In genomic region chr6:26065952-26066380, GRCh38 we compare ENCODE assay signal across 8 cellular contexts. TPM values are rescaled to one million over a fixed set of nuclear protein-coding genes. Genes with fewer than 3 reads are reported as not detected.
A peak's percentile ranks its signal among the peaks of the same experiment; 100 is the strongest.
DNase-seq lines count a peak whose midpoint lies in the region; ATAC-seq, FAIRE-seq and TF ChIP-seq lines count a peak whose summit lies in the region.

No MANE protein-coding gene starts in this region.

- no peaks in the 10 kb centered on the region for H3K9me3 Mint-ChIP-seq in GM23338

- no peaks in the 10 kb centered on the region for H3K9me2 ChIP-seq in GM23338 (ENCODE audit: insufficient read depth)

- no peaks in the 10 kb centered on the region for H3K79me2 ChIP-seq in GM23338 (replicated peaks; ENCODE audit: insufficient read depth)

- H2AFZ ChIP-seq in GM23338: no peak overlapping the region

- H3K4me2 ChIP-seq in GM23338: no peak overlapping the region

- no peaks in the 10 kb centered on the region for H3K36me3 ChIP-seq in GM23338 (ENCODE audit: insufficient read depth)
- no peaks in the 10 kb centered on the region for H3K36me3 ChIP-seq in right atrium auricular region
- no peaks in the 10 kb centered on the region for H3K36me3 ChIP-seq in gastrocnemius medialis

- H3K9me3 ChIP-seq in right atrium auricular region: no peaks in the 10 kb centered on the region
- H3K9me3 ChIP-seq in gastrocnemius medialis: no peaks in the 10 kb centered on the region

- peak overlapping the region; percentile 91 for H3K27ac Mint-ChIP-seq in GM23338

- FAIRE-seq in RCC 7860 (lab: Jason Lieb, UNC): peak; percentile 96

- peak; percentile 86 to 89 for TF ChIP-seq CTCF in GM23338 (conservative IDR thresholded peaks at IDR 0.05; ENCODE audit: low read depth in 2 of 2)
- peak; percentile 71 to 92 for TF ChIP-seq CTCF in right atrium auricular region (IDR thresholded peaks at IDR 0.05)
- TF ChIP-seq CTCF in gastrocnemius medialis (IDR thresholded peaks at IDR 0.05 in 4 of 5, conservative IDR thresholded peaks at IDR 0.05 in 1 of 5): peak; percentile 57 to 84 (median 81)

- no peaks in the 10 kb centered on the region for H3F3A ChIP-seq in GM23338 (replicated peaks; ENCODE audit: low read depth)

- H3K27me3 ChIP-seq in GM23338 (ENCODE audit: insufficient read depth) (no peaks in the 10 kb centered on the region), right atrium auricular region (no peaks in the 10 kb centered on the region), gastrocnemius medialis (no peaks in the 10 kb centered on the region)

- H3K27ac ChIP-seq in GM23338 (ENCODE audit: low read depth): peak overlapping the region; percentile 21; the same call in 1 of the 2 replicates
- no peak overlapping the region for H3K27ac ChIP-seq in right atrium auricular region
- peak overlapping the region in 2 of 4 donors; percentile 42 to 47 for H3K27ac ChIP-seq in gastrocnemius medialis

- in situ Hi-C loops in gastrocnemius medialis (cut with MboI; ENCODE audit: low sequenced_read_pairs in 4 of 4): no loop called here

- peaks cover 5% of the 10 kb centered on the region for H3K4me1 Mint-ChIP-seq in GM23338

- peaks cover 2% of the 10 kb centered on the region; the same call in 1 of the 2 replicates for H3K4me1 ChIP-seq in GM23338 (ENCODE audit: insufficient read depth)
- H3K4me1 ChIP-seq in right atrium auricular region: no peaks in the 10 kb centered on the region
- H3K4me1 ChIP-seq in gastrocnemius medialis: peaks cover 4 to 7% of the 10 kb centered on the region in 2 donors

- peak; percentile 28 to 77 (median 68) for DNase-seq in NCI-H1417 (lab: John Stamatoyannopoulos, UW)
- no peak for DNase-seq in NCI-H1417 treated with DMSO at 0.1 percent for 48 hours (lab: John Stamatoyannopoulos, UW)
- DNase-seq in GM23338 (ENCODE audit: low spot score): peak; percentile 89
- DNase-seq in Jurkat, Clone E6-1 (ENCODE audit: low read depth, low spot score): peak; percentile 68
- DNase-seq in RCC 7860 (ENCODE audit: low spot score): peak; percentile 89
- DNase-seq in amniotic epithelial cell (ENCODE audit: low read depth): peak; percentile 83
- DNase-seq in right atrium auricular region (ENCODE audit: low spot score): peak; percentile 81
- peak; percentile 47 to 48 for DNase-seq in gastrocnemius medialis

- no peak overlapping the region for H3K4me3 Mint-ChIP-seq in GM23338

- no peak for TF ChIP-seq POLR2A in gastrocnemius medialis (IDR thresholded peaks at IDR 0.05)

- intact Hi-C loops in gastrocnemius medialis (cut with DNase I; ENCODE audit: low total_unique reads): loop anchor here (1.0 kb wide), 1 partner anchor 31 kb away; no protein-coding TSS in a partner anchor

- H4K20me1 ChIP-seq in GM23338 (replicated peaks; ENCODE audit: insufficient read depth): no peaks in the 10 kb centered on the region

- H3K4me3 ChIP-seq in GM23338 (no peak overlapping the region), right atrium auricular region (no peak overlapping the region), gastrocnemius medialis (peak overlapping the region in 1 of 4 donors; percentile 27)
- no peak overlapping the region for H3K4me3 ChIP-seq in Jurkat, Clone E6-1 (ENCODE audit: low read length)

- ATAC-seq in GM23338 (peak; percentile 88), gastrocnemius medialis (peak; percentile 86 to 95)

- H3K36me3 Mint-ChIP-seq in GM23338 (ENCODE audit: low read depth): no peaks in the 10 kb centered on the region

- peaks cover 7% of the 10 kb centered on the region for H3K27me3 Mint-ChIP-seq in GM23338 (ENCODE audit: insufficient read depth, low read depth, poor library complexity)

TF ChIP-seq in GM23338, 12 proteins besides CTCF, POLR2A, EP300 and RAD21 (continues in another document):
- TF ChIP-seq, protein P1, sequence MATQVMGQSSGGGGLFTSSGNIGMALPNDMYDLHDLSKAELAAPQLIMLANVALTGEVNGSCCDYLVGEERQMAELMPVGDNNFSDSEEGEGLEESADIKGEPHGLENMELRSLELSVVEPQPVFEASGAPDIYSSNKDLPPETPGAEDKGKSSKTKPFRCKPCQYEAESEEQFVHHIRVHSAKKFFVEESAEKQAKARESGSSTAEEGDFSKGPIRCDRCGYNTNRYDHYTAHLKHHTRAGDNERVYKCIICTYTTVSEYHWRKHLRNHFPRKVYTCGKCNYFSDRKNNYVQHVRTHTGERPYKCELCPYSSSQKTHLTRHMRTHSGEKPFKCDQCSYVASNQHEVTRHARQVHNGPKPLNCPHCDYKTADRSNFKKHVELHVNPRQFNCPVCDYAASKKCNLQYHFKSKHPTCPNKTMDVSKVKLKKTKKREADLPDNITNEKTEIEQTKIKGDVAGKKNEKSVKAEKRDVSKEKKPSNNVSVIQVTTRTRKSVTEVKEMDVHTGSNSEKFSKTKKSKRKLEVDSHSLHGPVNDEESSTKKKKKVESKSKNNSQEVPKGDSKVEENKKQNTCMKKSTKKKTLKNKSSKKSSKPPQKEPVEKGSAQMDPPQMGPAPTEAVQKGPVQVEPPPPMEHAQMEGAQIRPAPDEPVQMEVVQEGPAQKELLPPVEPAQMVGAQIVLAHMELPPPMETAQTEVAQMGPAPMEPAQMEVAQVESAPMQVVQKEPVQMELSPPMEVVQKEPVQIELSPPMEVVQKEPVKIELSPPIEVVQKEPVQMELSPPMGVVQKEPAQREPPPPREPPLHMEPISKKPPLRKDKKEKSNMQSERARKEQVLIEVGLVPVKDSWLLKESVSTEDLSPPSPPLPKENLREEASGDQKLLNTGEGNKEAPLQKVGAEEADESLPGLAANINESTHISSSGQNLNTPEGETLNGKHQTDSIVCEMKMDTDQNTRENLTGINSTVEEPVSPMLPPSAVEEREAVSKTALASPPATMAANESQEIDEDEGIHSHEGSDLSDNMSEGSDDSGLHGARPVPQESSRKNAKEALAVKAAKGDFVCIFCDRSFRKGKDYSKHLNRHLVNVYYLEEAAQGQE (IDR thresholded peaks at IDR 0.05; ENCODE audit: unreplicated experiment): no peak
- TF ChIP-seq NANOG (IDR thresholded peaks at IDR 0.05; ENCODE audit: borderline replicate concordance): no peak
- TF ChIP-seq EZH2 (IDR thresholded peaks at IDR 0.05; ENCODE audit: low read depth, unreplicated experiment): no peak
- TF ChIP-seq EZH2phosphoT487 (IDR thresholded peaks at IDR 0.05; ENCODE audit: unreplicated experiment): no peak
- no peak for TF ChIP-seq ZNF114 (CRISPR knock-in tag; IDR thresholded peaks at IDR 0.05)
- TF ChIP-seq CREB1 (CRISPR knock-in tag; IDR thresholded peaks at IDR 0.05; ENCODE audit: low read depth): no peak

RNA-seq across cellular contexts. Expression of gene HFE, which starts 21.3 kb away (rescaled TPM):
- total RNA-seq in GM23338 (2014; rRNA removed; shearing (Covaris generic)): 0.63 and 0.78 TPM in 2 replicates
- polyA plus RNA-seq in GM23338 (2016; fragmentation: Nextera tagmentation; extraction: Ambion mirVana): 0.38 and 0.53 TPM in 2 replicates
- not detected for polyA plus RNA-seq in Jurkat, Clone E6-1 (2012; ENCODE audit: insufficient read depth, insufficient read length)
- total RNA-seq in right atrium auricular region: 1 to 10 TPM; 3.1 to 6.4 TPM
- 1 to 10 TPM in 3 of 4 donors, under 1 TPM in 1; 0.10 to 2.0 (median 1.6) TPM for total RNA-seq in gastrocnemius medialis
